Comparison of ENCODE assay signal across 13 cellular contexts in the genomic region with DNA sequence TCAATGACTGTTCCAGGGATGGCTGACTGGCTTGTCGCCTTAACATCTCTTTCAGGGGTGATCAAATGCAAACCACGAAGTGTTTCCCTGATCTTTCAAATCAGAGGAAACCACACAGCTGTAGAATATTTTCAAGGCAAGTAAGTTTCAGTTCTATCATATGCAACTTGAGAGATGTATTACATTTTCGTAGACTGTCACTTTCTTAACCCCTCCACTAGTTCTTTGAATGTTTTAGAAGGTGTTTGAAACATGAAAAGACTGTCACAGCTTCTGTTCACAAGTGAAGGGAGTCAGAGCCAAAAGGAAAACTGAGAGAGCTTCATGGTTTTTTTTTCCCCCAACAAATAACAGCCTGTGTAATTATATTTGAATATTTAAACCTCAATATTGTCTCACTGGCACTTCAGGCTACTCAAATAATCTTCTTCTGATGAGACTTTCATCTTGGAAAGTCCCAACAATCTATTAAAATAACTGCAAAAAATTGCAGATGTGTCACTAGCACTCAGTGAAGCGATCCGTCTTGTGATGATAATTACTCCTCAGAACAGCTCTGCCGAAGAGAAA. TPM values are rescaled to one million over a fixed set of nuclear protein-coding genes. Genes with fewer than 3 reads are reported as not detected.
DNase-seq lines count a peak whose midpoint lies in the region; ATAC-seq, FAIRE-seq and TF ChIP-seq lines count a peak whose summit lies in the region.
"Had no signal": no experiment of that assay in that cellular context is flagged by ENCODE, and none has a peak within 500 bp of the region (broad histone marks: within the 10 kb centered on the region; RNA-seq: fewer than 3 reads in every experiment).

No MANE protein-coding gene starts in this region.

- DNase-seq in germinal center (ENCODE audit: low spot score) (peak; percentile 36), right atrium auricular region (ENCODE audit: low spot score) (no peak), frontal cortex (ENCODE audit: low spot score in 2 of 2) (no peak), left cardiac atrium (no peak), NCI-H1694 treated with DMSO at 0.1 percent for 48 hours (lab: John Stamatoyannopoulos, UW) (no peak)
- DNase-seq: activated CD4-positive, alpha-beta T cell treated with anti-CD3 and anti-CD28 coated beads for 1 hour; effector memory CD4-positive, alpha-beta T cell; H7; hippocampal formation; stimulated activated CD4-positive, alpha-beta T cell treated with anti-CD3 and anti-CD28 coated beads, Interleukin-15, amount 100 ng/mL, for 24 hours had no signal

- H3K4me1 ChIP-seq in right atrium auricular region: no peaks in the 10 kb centered on the region

- no peak for FAIRE-seq in frontal cortex (lab: Jason Lieb, UNC)

- TF ChIP-seq CTCF in right atrium auricular region (IDR thresholded peaks at IDR 0.05): no peak

- no peaks in the 10 kb centered on the region for H3K36me3 ChIP-seq in right atrium auricular region

- H3K4me3 ChIP-seq in right atrium auricular region: no peak overlapping the region

- H3K9me3 ChIP-seq in right atrium auricular region: no peaks in the 10 kb centered on the region

- intact Hi-C loops in left cardiac atrium (cut with DNase I): no loop called here

- no peak overlapping the region for H3K27ac ChIP-seq in right atrium auricular region

- H3K27me3 ChIP-seq in right atrium auricular region: no peaks in the 10 kb centered on the region

- ATAC-seq in GM18517 (IDR thresholded peaks at IDR 0.05; ENCODE audit: unreplicated experiment) (peak; percentile 74), GM21390 (IDR thresholded peaks at IDR 0.05; ENCODE audit: unreplicated experiment) (peak; percentile 67), HG03135 (IDR thresholded peaks at IDR 0.05; ENCODE audit: unreplicated experiment) (peak; percentile 61), left cardiac atrium (no peak)

RNA-seq across cellular contexts. Expression of a gene that starts 25.9 kb away (rescaled TPM):
- total RNA-seq in right atrium auricular region (10 to 100 TPM; 21.2 to 21.3 TPM), frontal cortex (45.7 TPM), left cardiac atrium (10 to 100 TPM; 28.4 to 28.9 TPM)

Comparison
In these comparisons a context has a peak if more than half of its experiments do, and no peak if none do; other contexts are left out.
1. ATAC-seq: peak in GM18517 (single experiment), GM21390 (single experiment) and HG03135 (single experiment); none in left cardiac atrium (0 of 2).